1 cellular context compared by ENCODE assay signal in genomic region chr19:6737873-6738725, GRCh38.
TF ChIP-seq lines count a peak whose summit lies in the region.

No MANE protein-coding gene starts in this region.

TF ChIP-seq in HepG2, 621 proteins besides CTCF, POLR2A, EP300 and RAD21 (continued from another document and continues in another):
- TF ChIP-seq ZGPAT (CRISPR knock-in tag; IDR thresholded peaks at IDR 0.05) (no peak; the same call in 1 of the 2 replicates), FOXA1 (IDR thresholded peaks at IDR 0.05) (no peak), FOXA1 (CRISPR knock-in tag; IDR thresholded peaks at IDR 0.05) (peak; percentile 68), PAWR (CRISPR knock-in tag; IDR thresholded peaks at IDR 0.05; ENCODE audit: borderline replicate concordance) (no peak), NKX3-1 (CRISPR knock-in tag; IDR thresholded peaks at IDR 0.05) (no peak; the same call in 1 of the 2 replicates), HNF1B (CRISPR knock-in tag; IDR thresholded peaks at IDR 0.05) (no peak), ARNT (IDR thresholded peaks at IDR 0.05) (no peak), ZNF30 (CRISPR knock-in tag; IDR thresholded peaks at IDR 0.05) (no peak), ELF3 (CRISPR knock-in tag; IDR thresholded peaks at IDR 0.05) (peak; percentile 61), ZNF431 (CRISPR knock-in tag; IDR thresholded peaks at IDR 0.05; ENCODE audit: borderline replicate concordance, low read depth) (no peak), ZNF230 (CRISPR knock-in tag; IDR thresholded peaks at IDR 0.05) (no peak), ELK4 (CRISPR knock-in tag; IDR thresholded peaks at IDR 0.05; ENCODE audit: borderline replicate concordance) (no peak), ELF4 (CRISPR knock-in tag; IDR thresholded peaks at IDR 0.05; ENCODE audit: borderline replicate concordance) (no peak; the same call in 1 of the 2 replicates), ZNF441 (CRISPR knock-in tag; IDR thresholded peaks at IDR 0.05; ENCODE audit: borderline replicate concordance) (no peak), IRF2 (CRISPR knock-in tag; IDR thresholded peaks at IDR 0.05) (0 out of 2 replicates have a peak, but pooled peaks have one; percentile 65), GMEB1 (CRISPR knock-in tag; IDR thresholded peaks at IDR 0.05; ENCODE audit: borderline replicate concordance) (peak; percentile 45; the same call in 1 of the 2 replicates), SMAD1 (CRISPR knock-in tag; IDR thresholded peaks at IDR 0.05; ENCODE audit: borderline replicate concordance, low read depth) (no peak; the same call in 1 of the 2 replicates), TEAD2 (CRISPR knock-in tag; IDR thresholded peaks at IDR 0.05) (0 out of 2 replicates have a peak, but pooled peaks have one; percentile 37), FOXP1 (IDR thresholded peaks at IDR 0.05) (no peak), FOXP1 (CRISPR knock-in tag; IDR thresholded peaks at IDR 0.05) (peak; percentile 55; the same call in 1 of the 2 replicates), ZSCAN5A (CRISPR knock-in tag; IDR thresholded peaks at IDR 0.05; ENCODE audit: borderline replicate concordance) (no peak), ZBTB33 (CRISPR knock-in tag; IDR thresholded peaks at IDR 0.05) (no peak), ZNF720 (CRISPR knock-in tag; IDR thresholded peaks at IDR 0.05) (no peak), TGIF2 (CRISPR knock-in tag; IDR thresholded peaks at IDR 0.05) (0 out of 2 replicates have a peak, but pooled peaks have one; percentile 32), FOXK1 (CRISPR knock-in tag; IDR thresholded peaks at IDR 0.05; ENCODE audit: borderline replicate concordance, low read depth) (peak; percentile 59; the same call in 1 of the 2 replicates), RBAK (CRISPR knock-in tag; IDR thresholded peaks at IDR 0.05) (no peak), PBX2 (CRISPR knock-in tag; IDR thresholded peaks at IDR 0.05) (no peak), ZNF225 (CRISPR knock-in tag; IDR thresholded peaks at IDR 0.05) (no peak), ATF5 (CRISPR knock-in tag; IDR thresholded peaks at IDR 0.05; ENCODE audit: low read depth) (no peak), CBX2 (IDR thresholded peaks at IDR 0.05; ENCODE audit: low read depth, low read length) (no peak), CBX2 (CRISPR knock-in tag; IDR thresholded peaks at IDR 0.05; ENCODE audit: low read depth) (no peak), CSRNP1 (CRISPR knock-in tag; IDR thresholded peaks at IDR 0.05) (no peak), SIX1 (CRISPR knock-in tag; IDR thresholded peaks at IDR 0.05; ENCODE audit: borderline replicate concordance) (no peak), MATR3 (CRISPR knock-in tag; IDR thresholded peaks at IDR 0.05) (no peak), SRY (CRISPR knock-in tag; IDR thresholded peaks at IDR 0.05) (no peak), ZBTB2 (CRISPR knock-in tag; IDR thresholded peaks at IDR 0.05; ENCODE audit: low read depth) (no peak), ZNF550 (CRISPR knock-in tag; IDR thresholded peaks at IDR 0.05; ENCODE audit: borderline replicate concordance) (no peak), ZFP62 (CRISPR knock-in tag; IDR thresholded peaks at IDR 0.05) (no peak), SNAPC2 (CRISPR knock-in tag; IDR thresholded peaks at IDR 0.05) (no peak), SAP130 (CRISPR knock-in tag; IDR thresholded peaks at IDR 0.05; ENCODE audit: low read depth) (peak; percentile 74), BHLHE40 (IDR thresholded peaks at IDR 0.05; ENCODE audit: low read length) (no peak), STAT6 (CRISPR knock-in tag; IDR thresholded peaks at IDR 0.05; ENCODE audit: borderline replicate concordance) (no peak; the same call in 1 of the 2 replicates), DMTF1 (CRISPR knock-in tag; IDR thresholded peaks at IDR 0.05) (no peak), CENPT (CRISPR knock-in tag; IDR thresholded peaks at IDR 0.05; ENCODE audit: low read depth) (no peak)
